In the genomic region with DNA sequence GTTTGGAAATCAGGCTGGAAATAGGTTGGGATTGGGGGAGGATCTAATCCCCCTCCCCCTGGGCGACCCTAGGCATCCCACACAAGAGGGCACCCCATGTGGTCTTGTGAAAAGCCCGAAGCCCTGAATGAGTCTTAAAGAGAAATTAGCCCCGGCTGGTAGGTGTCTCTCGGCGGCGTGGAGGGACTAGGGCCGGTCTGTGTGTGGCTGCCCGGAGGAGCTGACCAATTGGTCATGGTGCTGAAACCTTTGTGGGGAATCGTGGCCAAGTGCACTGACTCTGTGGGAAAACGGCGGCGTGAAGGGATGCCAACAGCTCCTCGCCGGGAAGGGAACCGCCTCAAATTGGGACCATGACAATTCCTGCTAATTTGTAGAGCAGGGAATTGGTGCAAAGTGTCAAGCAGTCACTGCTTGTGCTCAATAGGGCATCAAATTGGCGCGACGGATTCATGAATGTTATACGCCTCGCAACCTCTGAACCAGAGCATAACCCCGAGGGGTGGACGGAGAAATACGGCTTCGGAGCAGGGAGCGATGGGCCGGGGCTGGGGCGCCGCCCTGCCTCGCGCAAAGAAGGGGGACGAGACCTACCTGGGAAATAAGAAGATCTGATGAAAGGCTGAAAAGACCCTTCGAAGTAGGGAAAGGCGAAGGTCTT, we compare ENCODE assay signal across 8 cellular contexts. TPM values are rescaled to one million over a fixed set of nuclear protein-coding genes. Genes with fewer than 3 reads are reported as not detected.
DNase-seq lines count a peak whose midpoint lies in the region; ATAC-seq and TF ChIP-seq lines count a peak whose summit lies in the region.

No MANE protein-coding gene starts in this region.

- H3K4me1 Mint-ChIP-seq in chondrocyte (ENCODE audit: low read depth), result peaks cover 46% of the 10 kb centered on the region

- ATAC-seq in GM18868 (IDR thresholded peaks at IDR 0.05; ENCODE audit: unreplicated experiment), result no peak

- in situ Hi-C loops in KBM-7 (cut with MboI; ENCODE audit: low pct_unique_long_range_greater_than_20kb, low sequenced_read_pairs), result no loop called here

- H3K27ac Mint-ChIP-seq in chondrocyte (ENCODE audit: unreplicated experiment), result no peak overlapping the region

- no peak for TF ChIP-seq CTCF in chondrocyte (IDR thresholded peaks at IDR 0.05)

- DNase-seq in COLO829 (ENCODE audit: low spot score) (peak; percentile 49), KBM-7 (peak; percentile 29), chondrocyte (ENCODE audit: low spot score) (no peak), medulla oblongata (ENCODE audit: extremely low spot score) (peak; percentile 41), NCI-H187 treated with DMSO at 0.1 percent for 48 hours (lab: John Stamatoyannopoulos, UW) (no peak), GM19240 (ENCODE audit: insufficient read length, low spot score) (no peak), NAMALWA (ENCODE audit: low spot score) (no peak)

- H3K27me3 Mint-ChIP-seq in chondrocyte (ENCODE audit: low read depth), result peaks cover 68% of the 10 kb centered on the region

- H3K36me3 Mint-ChIP-seq in chondrocyte (ENCODE audit: low read depth), result peaks cover 11% of the 10 kb centered on the region

- H3K4me3 Mint-ChIP-seq in chondrocyte (ENCODE audit: unreplicated experiment), result peak overlapping the region; percentile 11

- peaks cover 2% of the 10 kb centered on the region for H3K9me3 Mint-ChIP-seq in chondrocyte (ENCODE audit: low read depth)

RNA-seq across cellular contexts. Expression of a gene that starts 1.5 kb away (rescaled TPM):
- total RNA-seq in chondrocyte, result not detected in 3 replicates

Comparison
In these comparisons a context has a peak if more than half of its experiments do, and no peak if none do; other contexts are left out.
1. DNase-seq: peak in COLO829 (single experiment), KBM-7 (single experiment) and medulla oblongata (single experiment); none in chondrocyte (single experiment), NCI-H187 treated with DMSO at 0.1 percent for 48 hours (single experiment), GM19240 (single experiment) and NAMALWA (single experiment).